Comparison of ENCODE assay signal across 19 cellular contexts in genomic region chr7:101465131-101465530, GRCh38.
DNase-seq lines count a peak whose midpoint lies in the region; ATAC-seq and TF ChIP-seq lines count a peak whose summit lies in the region.
"Had no signal": no experiment of that assay in that cellular context is flagged by ENCODE, and none has a peak within 500 bp of the region (broad histone marks: within the 10 kb centered on the region; RNA-seq: fewer than 3 reads in every experiment).

No MANE protein-coding gene starts in this region.

- no peak for DNase-seq in activated naive CD8-positive, alpha-beta T cell treated with anti-CD3 and anti-CD28 coated beads, Interleukin-2, amount 10 ng/mL, durations not matched to agents 7 days and 5 days
- no peak for DNase-seq in activated naive CD8-positive, alpha-beta T cell treated with anti-CD3 and anti-CD28 coated beads for 36 hours
- DNase-seq in activated B cell treated with CpG ODN at 0.5 μM for 24 hours (no peak), NCI-H1092 treated with DMSO at 0.1 percent for 48 hours (lab: John Stamatoyannopoulos, UW) (no peak), activated T-cell treated with anti-CD3 and anti-CD28 coated beads for 4 hours (no peak), amygdala (lab: John Stamatoyannopoulos, UW) (no peak)
- no peak for DNase-seq in naive thymus-derived CD8-positive, alpha-beta T cell
- DNase-seq: CD4-positive, alpha-beta T cell; esophagus squamous epithelium; HFFc6; naive B cell; NCI-H1417; NCI-H2081 treated with DMSO at 0.1 percent for 48 hours; NCI-H345; OCI-M1; ovary; right cardiac atrium; stimulated activated naive CD8-positive, alpha-beta T cell treated with anti-CD3 and anti-CD28 coated beads, Interleukin-15, Interleukin-2, amounts not matched to agents 100 U/mL and 50 U/mL, for 24 hours had no signal

- CTCF ChIA-PET in activated B cell treated with CpG ODN at 0.5 μM for 24 hours (lab: Charles Lee): no interaction called here

- ATAC-seq in activated naive CD8-positive, alpha-beta T cell treated with anti-CD3 and anti-CD28 coated beads, Interleukin-2, amount 10 ng/mL, durations not matched to agents 7 days and 5 days (ENCODE audit: low read depth): peak; percentile 31
- ATAC-seq in activated B cell treated with CpG ODN at 0.5 μM for 24 hours (ENCODE audit: low read depth): no peak
- no peak for ATAC-seq in naive thymus-derived CD8-positive, alpha-beta T cell
- ATAC-seq: left lung; right cardiac atrium; stimulated activated naive CD8-positive, alpha-beta T cell treated with anti-CD3 and anti-CD28 coated beads, Interleukin-15, Interleukin-2, amounts not matched to agents 100 U/mL and 50 U/mL, for 24 hours had no signal

- peak overlapping the region; percentile 67 for H3K4me3 Mint-ChIP-seq in activated naive CD8-positive, alpha-beta T cell treated with anti-CD3 and anti-CD28 coated beads, Interleukin-2, amount 10 ng/mL, durations not matched to agents 7 days and 5 days
- H3K4me3 Mint-ChIP-seq in activated naive CD8-positive, alpha-beta T cell treated with anti-CD3 and anti-CD28 coated beads for 36 hours: no peak overlapping the region
- H3K4me3 Mint-ChIP-seq in activated B cell treated with CpG ODN at 0.5 μM for 24 hours: peak overlapping the region; percentile 41
- peak overlapping the region in 9 of 10 donors; percentile 42 to 78 (median 71) for H3K4me3 Mint-ChIP-seq in naive thymus-derived CD8-positive, alpha-beta T cell
- H3K4me3 Mint-ChIP-seq: CD4-positive, alpha-beta T cell; HFFc6 had no signal

- H3K4me1 Mint-ChIP-seq in activated naive CD8-positive, alpha-beta T cell treated with anti-CD3 and anti-CD28 coated beads, Interleukin-2, amount 10 ng/mL, durations not matched to agents 7 days and 5 days: peaks cover 10% of the 10 kb centered on the region
- H3K4me1 Mint-ChIP-seq in activated naive CD8-positive, alpha-beta T cell treated with anti-CD3 and anti-CD28 coated beads for 36 hours: peaks cover 2% of the 10 kb centered on the region
- H3K4me1 Mint-ChIP-seq in activated B cell treated with CpG ODN at 0.5 μM for 24 hours: peaks cover 10% of the 10 kb centered on the region
- peaks cover 5 to 25% (median 12%) of the 10 kb centered on the region in 4 donors for H3K4me1 Mint-ChIP-seq in naive thymus-derived CD8-positive, alpha-beta T cell

- peaks cover 2% of the 10 kb centered on the region for H3K36me3 Mint-ChIP-seq in activated naive CD8-positive, alpha-beta T cell treated with anti-CD3 and anti-CD28 coated beads, Interleukin-2, amount 10 ng/mL, durations not matched to agents 7 days and 5 days
- no peaks in the 10 kb centered on the region for H3K36me3 Mint-ChIP-seq in activated naive CD8-positive, alpha-beta T cell treated with anti-CD3 and anti-CD28 coated beads for 36 hours
- no peaks in the 10 kb centered on the region for H3K36me3 Mint-ChIP-seq in activated B cell treated with CpG ODN at 0.5 μM for 24 hours (ENCODE audit: low read depth)
- H3K36me3 Mint-ChIP-seq in naive thymus-derived CD8-positive, alpha-beta T cell: no peaks in the 10 kb centered on the region
- H3K36me3 Mint-ChIP-seq: naive B cell had no signal

- H3K27ac Mint-ChIP-seq in activated naive CD8-positive, alpha-beta T cell treated with anti-CD3 and anti-CD28 coated beads, Interleukin-2, amount 10 ng/mL, durations not matched to agents 7 days and 5 days: peak overlapping the region; percentile 84
- no peak overlapping the region for H3K27ac Mint-ChIP-seq in activated naive CD8-positive, alpha-beta T cell treated with anti-CD3 and anti-CD28 coated beads for 36 hours
- H3K27ac Mint-ChIP-seq in activated B cell treated with CpG ODN at 0.5 μM for 24 hours: no peak overlapping the region
- peak overlapping the region in 8 of 10 donors; percentile 80 to 96 (median 88) for H3K27ac Mint-ChIP-seq in naive thymus-derived CD8-positive, alpha-beta T cell
- H3K27ac Mint-ChIP-seq: CD4-positive, alpha-beta T cell; HFFc6 had no signal

- POLR2A ChIA-PET in activated naive CD8-positive, alpha-beta T cell treated with anti-CD3 and anti-CD28 coated beads, Interleukin-2, amount 10 ng/mL, durations not matched to agents 7 days and 5 days (lab: Charles Lee): interaction anchor here (0.6 to 1.0 kb wide), 2 partner anchors 11 to 39 kb away, joined by 3 to 4 read pairs; no protein-coding TSS in a partner anchor
- POLR2A ChIA-PET in activated B cell treated with CpG ODN at 0.5 μM for 24 hours (lab: Charles Lee): interaction anchor here (0.5 to 0.7 kb wide), 2 partner anchors 17 to 53 kb away, joined by 5 to 6 read pairs; no protein-coding TSS in a partner anchor
- POLR2A ChIA-PET in naive thymus-derived CD8-positive, alpha-beta T cell (lab: Charles Lee): interaction anchor here (0.6 kb wide), 1 partner anchor 79 kb away, joined by 3 read pairs; no protein-coding TSS in a partner anchor

- intact Hi-C loops in activated B cell treated with CpG ODN at 0.5 μM for 24 hours (cut with micrococcal nuclease): no loop called here

- no peaks in the 10 kb centered on the region for H3K27me3 Mint-ChIP-seq in activated naive CD8-positive, alpha-beta T cell treated with anti-CD3 and anti-CD28 coated beads, Interleukin-2, amount 10 ng/mL, durations not matched to agents 7 days and 5 days
- no peaks in the 10 kb centered on the region for H3K27me3 Mint-ChIP-seq in activated naive CD8-positive, alpha-beta T cell treated with anti-CD3 and anti-CD28 coated beads for 36 hours
- peaks cover 1% of the 10 kb centered on the region for H3K27me3 Mint-ChIP-seq in activated B cell treated with CpG ODN at 0.5 μM for 24 hours
- H3K27me3 Mint-ChIP-seq in naive thymus-derived CD8-positive, alpha-beta T cell: peaks cover 0 to 4% (median 0%) of the 10 kb centered on the region in 5 donors
- H3K27me3 Mint-ChIP-seq: CD4-positive, alpha-beta T cell had no signal

- no peak for TF ChIP-seq CTCF in activated B cell treated with CpG ODN at 0.5 μM for 24 hours (IDR thresholded peaks at IDR 0.05)

- H3K9me3 Mint-ChIP-seq in activated naive CD8-positive, alpha-beta T cell treated with anti-CD3 and anti-CD28 coated beads, Interleukin-2, amount 10 ng/mL, durations not matched to agents 7 days and 5 days: no peaks in the 10 kb centered on the region
- H3K9me3 Mint-ChIP-seq in activated naive CD8-positive, alpha-beta T cell treated with anti-CD3 and anti-CD28 coated beads for 36 hours: no peaks in the 10 kb centered on the region
- no peaks in the 10 kb centered on the region for H3K9me3 Mint-ChIP-seq in activated B cell treated with CpG ODN at 0.5 μM for 24 hours
- no peaks in the 10 kb centered on the region for H3K9me3 Mint-ChIP-seq in naive thymus-derived CD8-positive, alpha-beta T cell
- H3K9me3 Mint-ChIP-seq: CD4-positive, alpha-beta T cell; HFFc6; naive B cell had no signal

Comparison
In these comparisons a context has a peak if more than half of its experiments do, and no peak if none do; other contexts are left out.
1. H3K27ac Mint-ChIP-seq: peak in activated naive CD8-positive, alpha-beta T cell treated with anti-CD3 and anti-CD28 coated beads, Interleukin-2, amount 10 ng/mL, durations not matched to agents 7 days and 5 days (single experiment) and naive thymus-derived CD8-positive, alpha-beta T cell (8 of 10); none in activated naive CD8-positive, alpha-beta T cell treated with anti-CD3 and anti-CD28 coated beads for 36 hours (single experiment) and activated B cell treated with CpG ODN at 0.5 μM for 24 hours (single experiment).